ENCODE assay signal across 13 cellular contexts in genomic region chr4:77015390-77015789, GRCh38.
A peak's percentile ranks its signal among the peaks of the same experiment; 100 is the strongest.
DNase-seq lines count a peak whose midpoint lies in the region; ATAC-seq and TF ChIP-seq lines count a peak whose summit lies in the region.
"Had no signal": no experiment of that assay in that cellular context is flagged by ENCODE, and none has a peak within 500 bp of the region (broad histone marks: within the 10 kb centered on the region; RNA-seq: fewer than 3 reads in every experiment).

No MANE protein-coding gene starts in this region.

- peaks cover 18% of the 10 kb centered on the region for H3K27me3 Mint-ChIP-seq in activated T-cell treated with anti-CD3 and anti-CD28 coated beads, Interleukin-2, amount 50 U/mL, for 72 hours (ENCODE audit: low read depth)
- peaks cover 7% of the 10 kb centered on the region for H3K27me3 Mint-ChIP-seq in activated CD4-positive, alpha-beta T cell treated with anti-CD3 and anti-CD28 coated beads, Interleukin-2, amount 10 ng/mL, durations not matched to agents 24 days and 14 days
- H3K27me3 Mint-ChIP-seq: natural killer cell treated with Interleukin-12 subunit alpha and Interleukin-12 subunit beta and Interleukin-15 and Interleukin-18, amount 100 ng/mL, for 72 hours had no signal

- H3K4me1 ChIP-seq in smooth muscle cell (ENCODE audit: low read depth) (peaks cover 2% of the 10 kb centered on the region), psoas muscle (no peaks in the 10 kb centered on the region)

- peaks cover 31% of the 10 kb centered on the region for H3K4me1 Mint-ChIP-seq in activated T-cell treated with anti-CD3 and anti-CD28 coated beads, Interleukin-2, amount 50 U/mL, for 72 hours (ENCODE audit: low read depth)
- H3K4me1 Mint-ChIP-seq in activated CD4-positive, alpha-beta T cell treated with anti-CD3 and anti-CD28 coated beads, Interleukin-2, amount 10 ng/mL, durations not matched to agents 24 days and 14 days = peaks cover 21% of the 10 kb centered on the region

- no peak for DNase-seq in activated T-cell treated with anti-CD3 and anti-CD28 coated beads, Interleukin-2, amount 50 U/mL, for 72 hours
- DNase-seq in activated T-cell treated with anti-CD3 and anti-CD28 coated beads for 4 hours (no peak), RKO (ENCODE audit: low spot score) (peak; percentile 37), fibroblast of mammary gland (ENCODE audit: low read depth) (peak; percentile 75), smooth muscle cell (lab: John Stamatoyannopoulos, UW; ENCODE audit: unreplicated experiment) (no peak), psoas muscle (no peak), NCI-H1694 treated with DMSO at 0.1 percent for 48 hours (lab: John Stamatoyannopoulos, UW) (no peak)
- DNase-seq in activated CD4-positive, alpha-beta T cell treated with anti-CD3 and anti-CD28 coated beads, Interleukin-2, amount 10 ng/mL, durations not matched to agents 24 days and 14 days = no peak
- DNase-seq: ACHN, erythroblast, transverse colon had no signal

- H3K4me3 Mint-ChIP-seq in activated T-cell treated with anti-CD3 and anti-CD28 coated beads, Interleukin-2, amount 50 U/mL, for 72 hours = no peak overlapping the region
- H3K4me3 Mint-ChIP-seq in activated CD4-positive, alpha-beta T cell treated with anti-CD3 and anti-CD28 coated beads, Interleukin-2, amount 10 ng/mL, durations not matched to agents 24 days and 14 days = no peak overlapping the region
- H3K4me3 Mint-ChIP-seq: natural killer cell treated with Interleukin-12 subunit alpha and Interleukin-12 subunit beta and Interleukin-15 and Interleukin-18, amount 100 ng/mL, for 72 hours had no signal

- H4K20me1 ChIP-seq in smooth muscle cell (ENCODE audit: low read depth) = no peaks in the 10 kb centered on the region

- H3K27ac ChIP-seq in smooth muscle cell (ENCODE audit: low read depth) = peak overlapping the region; percentile 50
- H3K27ac ChIP-seq in psoas muscle = no peak overlapping the region
- H3K27ac ChIP-seq: SJSA1, transverse colon had no signal

- H3F3A ChIP-seq in smooth muscle cell (ENCODE audit: low read depth) = peaks cover 16% of the 10 kb centered on the region

- ATAC-seq in activated T-cell treated with anti-CD3 and anti-CD28 coated beads, Interleukin-2, amount 50 U/mL, for 72 hours (replicated peaks in 1 of 2) = peak; percentile 32 to 54
- no peak for ATAC-seq in psoas muscle

- no peak overlapping the region for H2AFZ ChIP-seq in smooth muscle cell (ENCODE audit: low read depth)

- no peak overlapping the region for H3K9ac ChIP-seq in smooth muscle cell (ENCODE audit: low read depth)

- WGBS in smooth muscle cell (ENCODE audit: low lambda C conversion rate) = 38% methylated on average over 1 of the region's 1 CpG
- 40 to 54% (median 50%) methylated on average over 1 of the region's 1 CpG for WGBS in psoas muscle, 3 donors

- no peaks in the 10 kb centered on the region for H3K9me3 ChIP-seq in smooth muscle cell (replicated peaks; ENCODE audit: low read depth)
- H3K9me3 ChIP-seq in psoas muscle = no peaks in the 10 kb centered on the region
- H3K9me3 ChIP-seq: SJSA1, transverse colon had no signal

- no peak overlapping the region for H3K27ac Mint-ChIP-seq in activated T-cell treated with anti-CD3 and anti-CD28 coated beads, Interleukin-2, amount 50 U/mL, for 72 hours
- H3K27ac Mint-ChIP-seq in activated CD4-positive, alpha-beta T cell treated with anti-CD3 and anti-CD28 coated beads, Interleukin-2, amount 10 ng/mL, durations not matched to agents 24 days and 14 days = no peak overlapping the region

- peaks cover under 1% of the 10 kb centered on the region for H3K79me2 ChIP-seq in smooth muscle cell (ENCODE audit: low read depth)

- peaks cover 0 to 2% of the 10 kb centered on the region in 2 donors for H3K36me3 Mint-ChIP-seq in activated T-cell treated with anti-CD3 and anti-CD28 coated beads, Interleukin-2, amount 50 U/mL, for 72 hours (ENCODE audit: insufficient read depth in 2 of 2)
- peaks cover 12% of the 10 kb centered on the region for H3K36me3 Mint-ChIP-seq in activated CD4-positive, alpha-beta T cell treated with anti-CD3 and anti-CD28 coated beads, Interleukin-2, amount 10 ng/mL, durations not matched to agents 24 days and 14 days (ENCODE audit: low read depth)

- H3K36me3 ChIP-seq in smooth muscle cell (ENCODE audit: low read depth) = peaks cover 41% of the 10 kb centered on the region
- peaks cover 0 to 49% of the 10 kb centered on the region in 2 donors for H3K36me3 ChIP-seq in psoas muscle (ENCODE audit: insufficient read depth in 1 of 2, low read depth in 1 of 2)

- intact Hi-C loops in psoas muscle (cut with DNase I) = no loop called here
- intact Hi-C loops in activated CD4-positive, alpha-beta T cell treated with anti-CD3 and anti-CD28 coated beads, Interleukin-2, amount 10 ng/mL, durations not matched to agents 24 days and 14 days (cut with micrococcal nuclease) = no loop called here

- H3K27me3 ChIP-seq in smooth muscle cell (ENCODE audit: low read depth) (no peaks in the 10 kb centered on the region), psoas muscle (ENCODE audit: insufficient read depth in 3 of 3, low read length in 2 of 3) (no peaks in the 10 kb centered on the region)
- H3K27me3 ChIP-seq: SJSA1, transverse colon had no signal

- no peaks in the 10 kb centered on the region for H3K9me3 Mint-ChIP-seq in activated T-cell treated with anti-CD3 and anti-CD28 coated beads, Interleukin-2, amount 50 U/mL, for 72 hours
- H3K9me3 Mint-ChIP-seq in activated CD4-positive, alpha-beta T cell treated with anti-CD3 and anti-CD28 coated beads, Interleukin-2, amount 10 ng/mL, durations not matched to agents 24 days and 14 days = no peaks in the 10 kb centered on the region
- H3K9me3 Mint-ChIP-seq: natural killer cell treated with Interleukin-12 subunit alpha and Interleukin-12 subunit beta and Interleukin-15 and Interleukin-18, amount 100 ng/mL, for 72 hours had no signal

- H3K4me3 ChIP-seq in fibroblast of mammary gland (ENCODE audit: control insufficient read depth, low read depth, low read length) (no peak overlapping the region), smooth muscle cell (no peak overlapping the region), psoas muscle (no peak overlapping the region)
- H3K4me3 ChIP-seq: SJSA1, transverse colon had no signal

- TF ChIP-seq CTCF in fibroblast of mammary gland (conservative IDR thresholded peaks at IDR 0.05; ENCODE audit: control insufficient read depth, insufficient read depth, low read depth, low read length) = no peak
- TF ChIP-seq CTCF in smooth muscle cell (IDR thresholded peaks at IDR 0.05; ENCODE audit: borderline replicate concordance, insufficient read depth, poor library complexity, severe bottlenecking) = no peak
- TF ChIP-seq CTCF in psoas muscle (IDR thresholded peaks at IDR 0.05) = no peak

- H3K4me2 ChIP-seq in smooth muscle cell = no peak overlapping the region

Comparison
In these comparisons a context has a peak if more than half of its experiments do, and no peak if none do; other contexts are left out.
1. ATAC-seq: peak in activated T-cell treated with anti-CD3 and anti-CD28 coated beads, Interleukin-2, amount 50 U/mL, for 72 hours (2 of 2); none in psoas muscle (0 of 4).
2. DNase-seq: peak in RKO (single experiment) and fibroblast of mammary gland (single experiment); none in activated T-cell treated with anti-CD3 and anti-CD28 coated beads, Interleukin-2, amount 50 U/mL, for 72 hours (0 of 2), activated T-cell treated with anti-CD3 and anti-CD28 coated beads for 4 hours (single experiment), smooth muscle cell (single experiment), psoas muscle (0 of 2), activated CD4-positive, alpha-beta T cell treated with anti-CD3 and anti-CD28 coated beads, Interleukin-2, amount 10 ng/mL, durations not matched to agents 24 days and 14 days (single experiment) and NCI-H1694 treated with DMSO at 0.1 percent for 48 hours (single experiment).